ENCODE assay signal across 13 cellular contexts in the genomic region with DNA sequence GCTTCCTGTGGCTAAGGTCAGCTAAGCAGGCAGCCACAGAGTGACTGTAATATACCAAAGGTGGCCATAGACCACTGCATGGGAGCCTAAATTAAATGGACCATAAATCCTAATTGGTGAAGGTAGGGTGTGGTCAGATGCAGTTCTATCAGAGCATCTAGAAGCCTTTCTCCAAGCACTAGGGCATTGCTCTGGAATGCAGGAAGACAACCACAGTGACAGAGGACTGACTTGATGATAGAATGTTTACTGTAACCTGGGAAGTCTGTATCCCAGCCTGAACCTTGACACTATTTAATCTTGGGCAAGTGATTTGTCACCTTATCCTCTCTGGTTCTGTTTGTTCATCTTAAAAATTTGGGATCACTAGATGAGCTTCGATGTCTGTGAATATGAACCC. TPM values are rescaled to one million over a fixed set of nuclear protein-coding genes. Genes with fewer than 3 reads are reported as not detected.
A peak's percentile ranks its signal among the peaks of the same experiment; 100 is the strongest.
DNase-seq lines count a peak whose midpoint lies in the region; ATAC-seq, FAIRE-seq and TF ChIP-seq lines count a peak whose summit lies in the region.
"Had no signal": no experiment of that assay in that cellular context is flagged by ENCODE, and none has a peak within 500 bp of the region (broad histone marks: within the 10 kb centered on the region; RNA-seq: fewer than 3 reads in every experiment).

No MANE protein-coding gene starts in this region.

- TF ChIP-seq CTCF in pancreas (IDR thresholded peaks at IDR 0.05) = no peak

- peak overlapping the region; percentile 94; the same call in 1 of the 2 replicates for H3K4me2 ChIP-seq in BLaER1

- peak overlapping the region; percentile 99 for H3K27ac Mint-ChIP-seq in activated naive CD8-positive, alpha-beta T cell

- no peak overlapping the region for H3K4me3 ChIP-seq in BLaER1
- no peak overlapping the region for H3K4me3 ChIP-seq in pancreas
- H3K4me3 ChIP-seq: right atrium auricular region had no signal

- peaks cover 64% of the 10 kb centered on the region for H4K20me1 ChIP-seq in BLaER1

- DNase-seq in EL (peak; percentile 33), kidney tubule cell (ENCODE audit: low spot score) (peak; percentile 77), C1 segment of cervical spinal cord (lab: John Stamatoyannopoulos, UW) (no peak), 8988T (no peak), pancreas (no peak)
- DNase-seq: cerebellar nuclear complex had no signal

- peaks cover 48% of the 10 kb centered on the region for H3K36me3 ChIP-seq in BLaER1
- H3K36me3 ChIP-seq in pancreas = no peaks in the 10 kb centered on the region
- H3K36me3 ChIP-seq: right atrium auricular region had no signal

- no peak for ATAC-seq in GM19463 (IDR thresholded peaks at IDR 0.05; ENCODE audit: unreplicated experiment)
- ATAC-seq in pancreas = no peak
- ATAC-seq: Panc1 had no signal

- H3K36me3 Mint-ChIP-seq in activated naive CD8-positive, alpha-beta T cell = peaks cover 8% of the 10 kb centered on the region

- no peaks in the 10 kb centered on the region for H3K27me3 Mint-ChIP-seq in activated naive CD8-positive, alpha-beta T cell

- no peak overlapping the region for H3K27ac ChIP-seq in BLaER1
- no peak overlapping the region for H3K27ac ChIP-seq in pancreas
- H3K27ac ChIP-seq: right atrium auricular region had no signal

- intact Hi-C loops in pancreas (cut with DNase I) = no loop called here

- H3K4me3 Mint-ChIP-seq in activated naive CD8-positive, alpha-beta T cell = peak overlapping the region; percentile 96

- H3K9ac ChIP-seq in BLaER1 = no peak overlapping the region

- H3K9me3 Mint-ChIP-seq in activated naive CD8-positive, alpha-beta T cell (ENCODE audit: low read depth) = no peaks in the 10 kb centered on the region

- no peaks in the 10 kb centered on the region for H3K27me3 ChIP-seq in BLaER1
- H3K27me3 ChIP-seq in pancreas = no peaks in the 10 kb centered on the region
- H3K27me3 ChIP-seq: right atrium auricular region had no signal

- 64 to 79% methylated on average over 1 of the region's 1 CpG for WGBS in pancreas, 2 donors

- H3K4me1 Mint-ChIP-seq in activated naive CD8-positive, alpha-beta T cell (ENCODE audit: low read depth) = peaks cover 71% of the 10 kb centered on the region

- no peak for FAIRE-seq in pancreas (lab: Jason Lieb, UNC)

- H3K9me3 ChIP-seq in BLaER1 (no peaks in the 10 kb centered on the region), pancreas (no peaks in the 10 kb centered on the region)
- H3K9me3 ChIP-seq: right atrium auricular region had no signal

- peaks cover 29% of the 10 kb centered on the region for H3K4me1 ChIP-seq in BLaER1
- peaks cover 17 to 25% (median 17%) of the 10 kb centered on the region in 3 donors for H3K4me1 ChIP-seq in pancreas

RNA-seq across cellular contexts. Expression of a gene that starts 2.3 kb away (rescaled TPM):
- 10 to 100 TPM; 14.0 to 24.3 (median 17.0) TPM for total RNA-seq in pancreas
- 10 to 100 TPM in 1 of 2 donors, 1 to 10 TPM in 1; 7.0 to 11.5 TPM for polyA plus RNA-seq in pancreas

RNA-seq across cellular contexts. Expression of a gene that starts 50.7 kb away (rescaled TPM):
- total RNA-seq in pancreas = under 1 TPM in 1 of 6 donors, not detected in 5; 0.38 TPM
- polyA plus RNA-seq in pancreas = not detected
- total RNA-seq: mononuclear cell, right atrium auricular region, subcutaneous adipose tissue had no signal

Comparison
In these comparisons a context has a peak if more than half of its experiments do, and no peak if none do; other contexts are left out.
1. DNase-seq: peak in EL (single experiment) and kidney tubule cell (single experiment); none in C1 segment of cervical spinal cord (0 of 14), 8988T (single experiment) and pancreas (0 of 6).